8 cellular contexts compared by ENCODE assay signal in the genomic region with DNA sequence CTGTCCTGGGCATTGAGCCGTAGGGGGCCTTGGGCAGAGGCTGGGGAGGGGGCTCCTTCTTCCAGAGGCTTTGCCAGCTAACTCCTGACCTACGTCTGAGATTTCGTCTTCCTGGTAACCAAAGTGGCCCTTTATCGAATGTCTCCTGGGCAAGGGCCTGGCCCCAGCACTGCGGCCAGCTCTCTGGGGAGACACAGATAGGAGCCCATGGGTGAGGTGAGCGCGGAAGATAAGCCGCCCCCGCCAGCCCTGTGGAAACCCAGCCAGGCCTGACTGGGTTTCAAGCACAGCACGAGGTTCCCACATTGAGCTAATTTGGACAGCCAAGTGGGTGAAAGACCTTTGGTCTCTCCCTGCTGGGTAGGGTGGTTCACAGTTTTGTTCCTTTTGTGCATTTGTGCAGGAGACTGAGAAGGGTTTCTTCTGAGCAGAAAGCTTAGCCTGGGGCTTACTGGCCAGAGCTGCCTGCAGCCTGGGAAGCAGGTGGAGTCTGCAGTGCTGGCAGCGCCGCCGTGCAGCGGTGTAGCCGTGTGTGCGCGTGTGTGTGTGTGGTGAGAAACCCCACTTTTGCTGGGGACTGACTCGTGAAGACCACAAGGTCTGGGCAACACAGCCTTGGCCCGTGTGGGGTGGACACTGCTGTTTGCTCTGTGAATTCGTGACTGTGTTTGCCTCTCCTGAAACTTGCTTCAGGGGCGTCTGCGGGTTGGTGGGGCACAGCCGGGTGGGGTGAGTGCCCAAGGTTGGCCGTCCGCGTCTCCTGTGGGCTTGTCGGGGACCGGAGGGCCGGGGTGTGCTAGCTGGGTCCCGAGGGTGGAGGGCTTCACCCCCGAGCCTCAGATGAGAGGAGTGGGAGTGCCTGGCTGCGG.
A peak's percentile ranks its signal among the peaks of the same experiment; 100 is the strongest.
DNase-seq lines count a peak whose midpoint lies in the region; ATAC-seq and TF ChIP-seq lines count a peak whose summit lies in the region.

No MANE protein-coding gene starts in this region.

- H3K27me3 Mint-ChIP-seq in effector memory CD8-positive, alpha-beta T cell: no peaks in the 10 kb centered on the region

- no peak for ATAC-seq in effector memory CD8-positive, alpha-beta T cell (replicated peaks)

- peaks cover 37% of the 10 kb centered on the region for H3K36me3 Mint-ChIP-seq in effector memory CD8-positive, alpha-beta T cell (ENCODE audit: insufficient read depth)

- no peaks in the 10 kb centered on the region for H3K9me3 Mint-ChIP-seq in effector memory CD8-positive, alpha-beta T cell

- peak overlapping the region; percentile 44 for H3K9ac ChIP-seq in mucosa of stomach (ENCODE audit: low read length)

- no peak overlapping the region for H3K4me3 ChIP-seq in mucosa of stomach (ENCODE audit: low read length)

- H3K4me1 Mint-ChIP-seq in effector memory CD8-positive, alpha-beta T cell (ENCODE audit: low read depth in 2 of 2): peaks cover 34 to 40% of the 10 kb centered on the region in 2 donors

- DNase-seq in GM10248 (ENCODE audit: extremely low spot score) (peak; percentile 65), OCI-M1 (lab: John Stamatoyannopoulos, UW) (peak; percentile 93), SIG-M5 treated with dmso at 0.1 percent for 504 hours (lab: John Stamatoyannopoulos, UW; ENCODE audit: unreplicated experiment) (no peak), inferior parietal cortex (ENCODE audit: extremely low spot score) (no peak)
- DNase-seq in effector memory CD8-positive, alpha-beta T cell: no peak
- no peak for DNase-seq in stimulated activated CD4-positive, alpha-beta T cell treated with anti-CD3 and anti-CD28 coated beads, Interleukin-2, amount 100 ng/mL, for 48 hours
- DNase-seq in activated CD8-positive, alpha-beta memory T cell treated with anti-CD3 and anti-CD28 coated beads, Interleukin-2, amount 50 U/mL, for 48 hours: no peak

- CTCF ChIA-PET in GM10248 (lab: Yijun Ruan, JAX): interaction anchor here (0.8 to 2.5 kb wide), 4 partner anchors 9 to 159 kb away, joined by 3 to 12 read pairs (median 8); no protein-coding TSS in a partner anchor

- POLR2A ChIA-PET in GM10248 (lab: Yijun Ruan, JAX): interaction anchor here (0.6 to 1.0 kb wide), 3 partner anchors 42 to 124 kb away, joined by 3 to 5 read pairs (median 3); no protein-coding TSS in a partner anchor

- H3K27me3 ChIP-seq in mucosa of stomach (ENCODE audit: control insufficient read depth, insufficient read depth, low read length): no peaks in the 10 kb centered on the region

- no peak for TF ChIP-seq CTCF in GM10248 (IDR thresholded peaks at IDR 0.05; ENCODE audit: control extremely low read depth, extremely low read depth, low read depth, missing control alignments)

- peak overlapping the region; percentile 92 for H3K4me3 Mint-ChIP-seq in effector memory CD8-positive, alpha-beta T cell

- H3K9me3 ChIP-seq in mucosa of stomach (ENCODE audit: control insufficient read depth, low read length): no peaks in the 10 kb centered on the region

- peak overlapping the region; percentile 28 to 41 for H3K27ac Mint-ChIP-seq in effector memory CD8-positive, alpha-beta T cell

- peaks cover 38% of the 10 kb centered on the region for H3K4me1 ChIP-seq in mucosa of stomach (ENCODE audit: control insufficient read depth, insufficient read depth, low read length)

- H3K36me3 ChIP-seq in mucosa of stomach (ENCODE audit: control insufficient read depth, insufficient read depth, low read length): no peaks in the 10 kb centered on the region

Comparison
In these comparisons a context has a peak if more than half of its experiments do, and no peak if none do; other contexts are left out.
1. DNase-seq: peak in GM10248 (single experiment) and OCI-M1 (single experiment); none in effector memory CD8-positive, alpha-beta T cell (0 of 3), SIG-M5 treated with dmso at 0.1 percent for 504 hours (single experiment), stimulated activated CD4-positive, alpha-beta T cell treated with anti-CD3 and anti-CD28 coated beads, Interleukin-2, amount 100 ng/mL, for 48 hours (0 of 2), activated CD8-positive, alpha-beta memory T cell treated with anti-CD3 and anti-CD28 coated beads, Interleukin-2, amount 50 U/mL, for 48 hours (single experiment) and inferior parietal cortex (single experiment).